ENCODE assay signal across 7 cellular contexts in genomic region chr15:48872632-48873031, GRCh38.
"Had no signal": no experiment of that assay in that cellular context is flagged by ENCODE, and none has a peak within 500 bp of the region (broad histone marks: within the 10 kb centered on the region; RNA-seq: fewer than 3 reads in every experiment).

No MANE protein-coding gene starts in this region.

- FAIRE-seq: G401.6, GM12891, GM12892, GM18507, GM19239 had no signal

- DNase-seq: GDM1, GF-D8 had no signal
